In the genomic region with DNA sequence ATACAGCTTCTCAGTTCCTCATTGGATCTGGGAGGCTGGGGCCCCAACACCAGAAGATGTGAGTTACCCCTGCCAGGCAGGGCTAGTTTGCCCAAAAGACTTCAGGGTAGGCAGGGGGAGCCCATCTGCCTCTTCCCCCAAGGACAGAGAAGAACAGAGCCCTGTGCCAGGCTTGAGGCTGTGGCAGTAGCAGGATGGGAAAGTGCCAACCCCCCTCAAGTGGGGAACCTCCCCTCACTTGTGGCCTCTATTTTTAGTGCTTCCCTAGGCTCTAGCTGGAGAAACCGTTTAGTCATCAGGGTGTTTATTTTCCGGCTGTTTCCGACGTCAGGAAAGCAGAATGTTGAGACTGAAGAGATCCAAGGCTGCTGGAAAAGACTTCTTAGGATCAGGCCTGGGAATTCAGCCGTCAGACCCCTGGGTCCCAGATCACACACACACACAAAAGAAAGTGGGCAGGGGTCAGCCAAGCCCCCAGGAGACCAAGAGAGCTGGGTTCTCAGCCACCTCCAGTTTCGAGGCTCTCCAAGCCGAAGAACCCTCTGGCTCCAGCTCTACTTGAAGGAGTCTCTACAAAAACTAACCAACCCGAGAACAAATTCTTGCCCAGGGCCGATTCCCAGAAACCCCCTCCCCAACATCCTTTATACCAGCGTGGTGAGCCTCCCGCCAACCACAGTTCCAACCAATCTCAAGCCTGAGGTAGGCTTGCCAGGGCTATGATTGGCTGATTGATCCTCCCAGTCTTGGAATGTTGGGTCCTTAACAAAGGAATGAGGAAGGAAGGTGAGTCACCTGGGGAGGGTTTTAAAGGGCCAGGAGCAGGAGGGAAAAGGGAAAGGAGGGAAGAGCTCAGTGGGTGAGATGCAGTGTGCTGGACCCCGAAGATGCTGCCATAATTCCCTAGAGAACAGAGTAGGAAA, we compare ENCODE assay signal across 8 cellular contexts. TPM values are rescaled to one million over a fixed set of nuclear protein-coding genes. Genes with fewer than 3 reads are reported as not detected.
DNase-seq lines count a peak whose midpoint lies in the region; FAIRE-seq and TF ChIP-seq lines count a peak whose summit lies in the region.

No MANE protein-coding gene starts in this region.

- no peaks in the 10 kb centered on the region for H3K9me3 ChIP-seq in esophagus muscularis mucosa

- WGBS in esophagus muscularis mucosa = 9% methylated on average over 12 of the region's 12 CpGs

- DNase-seq in AG08395 (ENCODE audit: low spot score) (peak; percentile 81), HK-2 (ENCODE audit: unreplicated experiment) (peak; percentile 85), esophagus muscularis mucosa (ENCODE audit: extremely low spot score) (peak; percentile 95), mucosa of gallbladder (ENCODE audit: low spot score) (peak; percentile 80), urothelium cell line (ENCODE audit: low spot score) (peak; percentile 89), NCI-H1417 (lab: John Stamatoyannopoulos, UW) (no peak), HUDEP-2 (lab: John Stamatoyannopoulos, UW; ENCODE audit: unreplicated experiment in 76 of 76) (no peak)

- FAIRE-seq in TTC549 (lab: Jason Lieb, UNC) (peak; percentile 67), urothelium cell line (lab: Jason Lieb, UNC) (no peak)

- TF ChIP-seq EP300 in esophagus muscularis mucosa (IDR thresholded peaks at IDR 0.05) = peak; percentile 70

- peak in 1 of 3 experiments; percentile 19 for TF ChIP-seq CTCF in esophagus muscularis mucosa (IDR thresholded peaks at IDR 0.05)

- peaks cover 53 to 75% (median 71%) of the 10 kb centered on the region in 4 donors for H3K4me1 ChIP-seq in esophagus muscularis mucosa

- H3K4me3 ChIP-seq in esophagus muscularis mucosa = peak overlapping the region; percentile 24 to 45 (median 34)

- H3K27me3 ChIP-seq in esophagus muscularis mucosa = no peaks in the 10 kb centered on the region

- H3K27ac ChIP-seq in esophagus muscularis mucosa (replicated peaks in 1 of 4) = peak overlapping the region; percentile 98 to 100 (median 99)

- H3K36me3 ChIP-seq in esophagus muscularis mucosa = no peaks in the 10 kb centered on the region

- no peak for TF ChIP-seq POLR2A in esophagus muscularis mucosa (IDR thresholded peaks at IDR 0.05; ENCODE audit: low read depth)

- intact Hi-C loops in esophagus muscularis mucosa (cut with DNase I) = loop anchor here (2.0 kb wide), 1 partner anchor 46 kb away; no protein-coding TSS in a partner anchor

RNA-seq across cellular contexts. Expression of gene MEF2D, which starts 2.4 kb away (rescaled TPM):
- total RNA-seq in esophagus muscularis mucosa (100 to 1,000 TPM in 3 of 4 donors, 10 to 100 TPM in 1; 78.0 to 138 (median 115) TPM), mucosa of gallbladder (57.8 TPM)

Comparison
In these comparisons a context has a peak if more than half of its experiments do, and no peak if none do; other contexts are left out.
1. DNase-seq: peak in AG08395 (single experiment), HK-2 (single experiment), esophagus muscularis mucosa (single experiment), mucosa of gallbladder (single experiment) and urothelium cell line (single experiment); none in NCI-H1417 (0 of 3) and HUDEP-2 (0 of 76).